In genomic region chr11:67608486-67608885, GRCh38 we compare ENCODE assay signal across 17 cellular contexts. TPM values are rescaled to one million over a fixed set of nuclear protein-coding genes. Genes with fewer than 3 reads are reported as not detected.
DNase-seq lines count a peak whose midpoint lies in the region; TF ChIP-seq lines count a peak whose summit lies in the region.
"Had no signal": no experiment of that assay in that cellular context is flagged by ENCODE, and none has a peak within 500 bp of the region (broad histone marks: within the 10 kb centered on the region; RNA-seq: fewer than 3 reads in every experiment).

No MANE protein-coding gene starts in this region.

- TF ChIP-seq CTCF in HFFc6 (IDR thresholded peaks at IDR 0.05) (no peak), neural crest cell (conservative IDR thresholded peaks at IDR 0.05) (no peak)

- peak overlapping the region; percentile 90 for H3K4me3 Mint-ChIP-seq in activated T-cell treated with anti-CD3 and anti-CD28 coated beads, Interleukin-2, amount 50 U/mL, for 24 hours
- H3K4me3 Mint-ChIP-seq in HFFc6, result peak overlapping the region; percentile 91
- H3K4me3 Mint-ChIP-seq in activated naive CD8-positive, alpha-beta T cell treated with anti-CD3 and anti-CD28 coated beads for 36 hours, result peak overlapping the region; percentile 94
- H3K4me3 Mint-ChIP-seq in neural crest cell, result peak overlapping the region; percentile 94

- no peaks in the 10 kb centered on the region for H3K9me3 Mint-ChIP-seq in activated T-cell treated with anti-CD3 and anti-CD28 coated beads, Interleukin-2, amount 50 U/mL, for 24 hours
- H3K9me3 Mint-ChIP-seq in HFFc6 (no peaks in the 10 kb centered on the region), neural crest cell (no peaks in the 10 kb centered on the region)
- no peaks in the 10 kb centered on the region for H3K9me3 Mint-ChIP-seq in activated naive CD8-positive, alpha-beta T cell treated with anti-CD3 and anti-CD28 coated beads for 36 hours

- no peaks in the 10 kb centered on the region for H3K27me3 Mint-ChIP-seq in activated T-cell treated with anti-CD3 and anti-CD28 coated beads, Interleukin-2, amount 50 U/mL, for 24 hours
- H3K27me3 Mint-ChIP-seq in HFFc6 (ENCODE audit: insufficient read depth), result peaks cover 8% of the 10 kb centered on the region
- H3K27me3 Mint-ChIP-seq in activated naive CD8-positive, alpha-beta T cell treated with anti-CD3 and anti-CD28 coated beads for 36 hours, result no peaks in the 10 kb centered on the region
- H3K27me3 Mint-ChIP-seq in neural crest cell (ENCODE audit: low read depth), result no peaks in the 10 kb centered on the region

- H3K36me3 Mint-ChIP-seq in activated T-cell treated with anti-CD3 and anti-CD28 coated beads, Interleukin-2, amount 50 U/mL, for 24 hours (ENCODE audit: low read depth), result peaks cover 64% of the 10 kb centered on the region
- H3K36me3 Mint-ChIP-seq in HFFc6 (ENCODE audit: low read depth), result no peaks in the 10 kb centered on the region
- H3K36me3 Mint-ChIP-seq in activated naive CD8-positive, alpha-beta T cell treated with anti-CD3 and anti-CD28 coated beads for 36 hours, result peaks cover 14% of the 10 kb centered on the region
- H3K36me3 Mint-ChIP-seq in neural crest cell (ENCODE audit: low read depth), result no peaks in the 10 kb centered on the region

- peak overlapping the region; percentile 95 for H3K27ac Mint-ChIP-seq in activated T-cell treated with anti-CD3 and anti-CD28 coated beads, Interleukin-2, amount 50 U/mL, for 24 hours
- no peak overlapping the region for H3K27ac Mint-ChIP-seq in HFFc6
- H3K27ac Mint-ChIP-seq in activated naive CD8-positive, alpha-beta T cell treated with anti-CD3 and anti-CD28 coated beads for 36 hours, result no peak overlapping the region
- no peak overlapping the region for H3K27ac Mint-ChIP-seq in neural crest cell (ENCODE audit: unreplicated experiment)

- peaks cover 41% of the 10 kb centered on the region for H3K4me1 Mint-ChIP-seq in activated T-cell treated with anti-CD3 and anti-CD28 coated beads, Interleukin-2, amount 50 U/mL, for 24 hours (ENCODE audit: low read depth)
- H3K4me1 Mint-ChIP-seq in HFFc6 (ENCODE audit: low read depth) (peaks cover 12% of the 10 kb centered on the region), neural crest cell (peaks cover 21% of the 10 kb centered on the region)
- H3K4me1 Mint-ChIP-seq in activated naive CD8-positive, alpha-beta T cell treated with anti-CD3 and anti-CD28 coated beads for 36 hours, result peaks cover 15% of the 10 kb centered on the region

- no peak for DNase-seq in activated T-cell treated with anti-CD3 and anti-CD28 coated beads, Interleukin-2, amount 50 U/mL, for 24 hours
- no peak for DNase-seq in activated T-cell treated with anti-CD3 and anti-CD28 coated beads, Interleukin-2, amount 50 U/mL, for 1 hour
- no peak for DNase-seq in HFFc6
- no peak for DNase-seq in activated naive CD8-positive, alpha-beta T cell treated with anti-CD3 and anti-CD28 coated beads for 36 hours
- DNase-seq in neural crest cell (ENCODE audit: low read depth, low spot score), result no peak
- DNase-seq in NCI-H1092 treated with DMSO at 0.1 percent for 48 hours (lab: John Stamatoyannopoulos, UW), result no peak
- DNase-seq in DMS153 (lab: John Stamatoyannopoulos, UW), result no peak
- no peak for DNase-seq in NCI-H345 (lab: John Stamatoyannopoulos, UW)
- DNase-seq: ACHN, left lung, MG63, NCI-H2029, NCI-H69, sigmoid colon, trophoblast cell had no signal

RNA-seq across cellular contexts. Expression of gene NDUFV1, which starts 1.8 kb away (rescaled TPM):
- total RNA-seq in HFFc6 (2021; fragmentation: NEBNext Ultra II Directional; extraction: Animal tissue kit (Norgen Biotek cat#: 25700)), result 100 to 1,000 TPM; 130 to 150 (median 135) TPM
- total RNA-seq in activated naive CD8-positive, alpha-beta T cell treated with anti-CD3 and anti-CD28 coated beads for 36 hours, result 100 to 1,000 TPM; 317 to 321 TPM
- total RNA-seq in neural crest cell, result 182 and 191 TPM in 2 replicates

RNA-seq across cellular contexts. Expression of gene NUDT8, which starts 21.3 kb away (rescaled TPM):
- 1 to 10 TPM; 2.0 to 3.0 (median 2.6) TPM for total RNA-seq in HFFc6 (2021; fragmentation: NEBNext Ultra II Directional; extraction: Animal tissue kit (Norgen Biotek cat#: 25700))
- 10 to 100 TPM; 30.2 to 31.0 TPM for total RNA-seq in activated naive CD8-positive, alpha-beta T cell treated with anti-CD3 and anti-CD28 coated beads for 36 hours
- 11.0 and 13.9 TPM in 2 replicates for total RNA-seq in neural crest cell

RNA-seq across cellular contexts. Expression of gene GSTP1, which starts 24.9 kb away (rescaled TPM):
- total RNA-seq in HFFc6 (2021; fragmentation: NEBNext Ultra II Directional; extraction: Animal tissue kit (Norgen Biotek cat#: 25700)), result 100 to 1,000 TPM; 497 to 569 (median 512) TPM
- total RNA-seq in activated naive CD8-positive, alpha-beta T cell treated with anti-CD3 and anti-CD28 coated beads for 36 hours, result 100 to 1,000 TPM; 452 to 465 TPM
- total RNA-seq in neural crest cell, result 776 and 780 TPM in 2 replicates

RNA-seq across cellular contexts. Expression of gene TBX10, which starts 31.1 kb away (rescaled TPM):
- total RNA-seq in HFFc6 (2021; fragmentation: NEBNext Ultra II Directional; extraction: Animal tissue kit (Norgen Biotek cat#: 25700)), result not detected
- not detected for total RNA-seq in activated naive CD8-positive, alpha-beta T cell treated with anti-CD3 and anti-CD28 coated beads for 36 hours
- not detected in 2 replicates for total RNA-seq in neural crest cell
- total RNA-seq: breast epithelium, left lung, myocyte, sigmoid colon had no signal

RNA-seq across cellular contexts. Expression of gene ACY3, which starts 42.0 kb away (rescaled TPM):
- not detected for total RNA-seq in HFFc6 (2021; fragmentation: NEBNext Ultra II Directional; extraction: Animal tissue kit (Norgen Biotek cat#: 25700))
- under 1 TPM; 0.27 to 0.70 TPM for total RNA-seq in activated naive CD8-positive, alpha-beta T cell treated with anti-CD3 and anti-CD28 coated beads for 36 hours
- total RNA-seq in neural crest cell, result not detected in 2 replicates
- total RNA-seq: sigmoid colon had no signal
